8 cellular contexts compared by ENCODE assay signal in genomic region chr5:43192558-43193170, GRCh38. TPM values are rescaled to one million over a fixed set of nuclear protein-coding genes. Genes with fewer than 3 reads are reported as not detected.
DNase-seq lines count a peak whose midpoint lies in the region; ATAC-seq and TF ChIP-seq lines count a peak whose summit lies in the region.

No MANE protein-coding gene starts in this region.

- peak overlapping the region in 1 of 3 donors; percentile 59 for H3K27ac Mint-ChIP-seq in CD4-positive, CD25-positive, alpha-beta regulatory T cell
- H3K27ac Mint-ChIP-seq in neural crest cell (ENCODE audit: unreplicated experiment): no peak overlapping the region

- no peak overlapping the region for H3K9ac ChIP-seq in HUES48 (ENCODE audit: low read depth, low read length)

- peak overlapping the region; percentile 80 to 95 (median 88) for H3K4me3 Mint-ChIP-seq in CD4-positive, CD25-positive, alpha-beta regulatory T cell
- H3K4me3 Mint-ChIP-seq in neural crest cell: peak overlapping the region; percentile 89

- peak in 1 of 3 donors; percentile 29 for DNase-seq in CD4-positive, CD25-positive, alpha-beta regulatory T cell
- DNase-seq in activated T-cell treated with anti-CD3 and anti-CD28 coated beads, Interleukin-2, amount 50 U/mL, for 48 hours: peak; percentile 47 to 58
- DNase-seq in fibroblast of pulmonary artery (ENCODE audit: low read depth) (peak; percentile 29), neural crest cell (ENCODE audit: low read depth, low spot score) (peak; percentile 6), upper lobe of right lung (peak; percentile 68), NCI-H226 (no peak)

- H3K27ac ChIP-seq in CD4-positive, CD25-positive, alpha-beta regulatory T cell (ENCODE audit: insufficient read depth, low read length, poor library complexity, severe bottlenecking): no peak overlapping the region
- H3K27ac ChIP-seq in HUES48 (ENCODE audit: low read depth, low read length) (no peak overlapping the region), upper lobe of right lung (no peak overlapping the region)

- peak; percentile 36 to 44 for ATAC-seq in CD4-positive, CD25-positive, alpha-beta regulatory T cell (ENCODE audit: low read depth in 2 of 2)
- peak; percentile 31 for ATAC-seq in GM21381 (IDR thresholded peaks at IDR 0.05; ENCODE audit: unreplicated experiment)
- ATAC-seq in upper lobe of right lung: peak; percentile 58

- H3K36me3 ChIP-seq in CD4-positive, CD25-positive, alpha-beta regulatory T cell (ENCODE audit: control insufficient read depth, insufficient read depth, low read length): no peaks in the 10 kb centered on the region
- H3K36me3 ChIP-seq in HUES48 (ENCODE audit: control insufficient read depth, insufficient read depth, low read length): no peaks in the 10 kb centered on the region
- H3K36me3 ChIP-seq in upper lobe of right lung: no peaks in the 10 kb centered on the region

- peaks cover 9 to 31% (median 22%) of the 10 kb centered on the region in 4 donors for H3K4me1 Mint-ChIP-seq in CD4-positive, CD25-positive, alpha-beta regulatory T cell
- peaks cover 30% of the 10 kb centered on the region for H3K4me1 Mint-ChIP-seq in neural crest cell

- H3K4me3 ChIP-seq in CD4-positive, CD25-positive, alpha-beta regulatory T cell (ENCODE audit: low read depth, low read length): peak overlapping the region; percentile 63
- H3K4me3 ChIP-seq in HUES48 (ENCODE audit: low read depth, low read length) (peak overlapping the region; percentile 59), fibroblast of pulmonary artery (replicated peaks; ENCODE audit: low read depth, low read length) (peak overlapping the region; percentile 54), upper lobe of right lung (peak overlapping the region; percentile 53)

- peaks cover 37% of the 10 kb centered on the region for H3K27me3 Mint-ChIP-seq in CD4-positive, CD25-positive, alpha-beta regulatory T cell
- H3K27me3 Mint-ChIP-seq in neural crest cell (ENCODE audit: low read depth): peaks cover 9% of the 10 kb centered on the region

- peaks cover 11% of the 10 kb centered on the region for H3K27me3 ChIP-seq in CD4-positive, CD25-positive, alpha-beta regulatory T cell (ENCODE audit: control insufficient read depth, insufficient read depth, low read length)
- H3K27me3 ChIP-seq in HUES48 (ENCODE audit: control insufficient read depth, insufficient read depth, low read length) (peaks cover 50% of the 10 kb centered on the region), upper lobe of right lung (peaks cover 10% of the 10 kb centered on the region)

- no peaks in the 10 kb centered on the region for H3K9me3 ChIP-seq in CD4-positive, CD25-positive, alpha-beta regulatory T cell (ENCODE audit: control insufficient read depth in 2 of 2, low read length in 2 of 2)
- H3K9me3 ChIP-seq in HUES48 (ENCODE audit: control insufficient read depth, insufficient read depth, low read length) (no peaks in the 10 kb centered on the region), upper lobe of right lung (no peaks in the 10 kb centered on the region)

- intact Hi-C loops in upper lobe of right lung (cut with DNase I): no loop called here

- H3K9me3 Mint-ChIP-seq in CD4-positive, CD25-positive, alpha-beta regulatory T cell: no peaks in the 10 kb centered on the region
- H3K9me3 Mint-ChIP-seq in neural crest cell: no peaks in the 10 kb centered on the region

- peaks cover 28% of the 10 kb centered on the region for H3K4me1 ChIP-seq in CD4-positive, CD25-positive, alpha-beta regulatory T cell (ENCODE audit: control insufficient read depth, insufficient read depth, low read length, poor library complexity, severe bottlenecking)
- H3K4me1 ChIP-seq in HUES48 (ENCODE audit: control insufficient read depth, insufficient read depth, low read length) (peaks cover 16% of the 10 kb centered on the region), upper lobe of right lung (peaks cover 14% of the 10 kb centered on the region)

- peaks cover 3% of the 10 kb centered on the region for H3K36me3 Mint-ChIP-seq in CD4-positive, CD25-positive, alpha-beta regulatory T cell
- peaks cover 2% of the 10 kb centered on the region for H3K36me3 Mint-ChIP-seq in neural crest cell (ENCODE audit: low read depth)

- TF ChIP-seq CTCF in fibroblast of pulmonary artery (IDR thresholded peaks at IDR 0.05; ENCODE audit: low read length, missing control alignments) (no peak), neural crest cell (conservative IDR thresholded peaks at IDR 0.05) (no peak), upper lobe of right lung (IDR thresholded peaks at IDR 0.05) (no peak)

RNA-seq across cellular contexts. Expression of gene NIM1K, which starts 0.6 kb away (rescaled TPM):
- 0.67 TPM for total RNA-seq in CD4-positive, CD25-positive, alpha-beta regulatory T cell
- under 1 TPM in 2 of 4 donors, not detected in 2; 0.16 to 0.26 TPM for polyA plus RNA-seq in CD4-positive, CD25-positive, alpha-beta regulatory T cell
- total RNA-seq in neural crest cell (0.23 and 0.30 TPM in 2 replicates), upper lobe of right lung (6.0 TPM)
